7 cellular contexts compared by ENCODE assay signal in genomic region chr13:49110122-49110831, GRCh38.
DNase-seq lines count a peak whose midpoint lies in the region; ATAC-seq and TF ChIP-seq lines count a peak whose summit lies in the region.

No MANE protein-coding gene starts in this region.

- H3K4me1 ChIP-seq in Panc1 (ENCODE audit: control insufficient read depth, insufficient read depth, low read length) (peaks cover 6% of the 10 kb centered on the region; the same call in 1 of the 2 replicates), fibroblast of lung (ENCODE audit: control insufficient read depth, extremely low read depth, insufficient read depth, low read length) (no peaks in the 10 kb centered on the region)
- H3K4me1 ChIP-seq in naive thymus-derived CD4-positive, alpha-beta T cell (ENCODE audit: control insufficient read depth in 2 of 2, insufficient read depth in 2 of 2, low read length in 2 of 2), result peaks cover 11 to 25% of the 10 kb centered on the region in 2 donors

- peaks cover 3% of the 10 kb centered on the region; the same call in 1 of the 2 replicates for H3K36me3 ChIP-seq in Panc1 (ENCODE audit: control insufficient read depth, insufficient read depth, low read length)
- peaks cover 1% of the 10 kb centered on the region for H3K36me3 ChIP-seq in fibroblast of lung (ENCODE audit: control insufficient read depth, insufficient read depth, low read length)
- peaks cover 0 to 3% (median under 1%) of the 10 kb centered on the region in 3 experiments for H3K36me3 ChIP-seq in naive thymus-derived CD4-positive, alpha-beta T cell (ENCODE audit: control insufficient read depth in 2 of 3, insufficient read depth in 3 of 3, low read length in 3 of 3)

- no peaks in the 10 kb centered on the region for H3K27me3 ChIP-seq in Panc1 (ENCODE audit: control insufficient read depth, insufficient read depth, low read length)
- H3K27me3 ChIP-seq in fibroblast of lung (ENCODE audit: control insufficient read depth, insufficient read depth, low read length), result no peaks in the 10 kb centered on the region
- no peaks in the 10 kb centered on the region for H3K27me3 ChIP-seq in naive thymus-derived CD4-positive, alpha-beta T cell (ENCODE audit: control insufficient read depth in 2 of 2, insufficient read depth in 2 of 2, low read length in 2 of 2)

- in situ Hi-C loops in Panc1 (cut with HindIII; ENCODE audit: low pct_unique_long_range_greater_than_20kb, low sequenced_read_pairs), result no loop called here

- peak overlapping the region; percentile 79 to 96 for H3K4me3 Mint-ChIP-seq in activated T-cell treated with anti-CD3 and anti-CD28 coated beads, Interleukin-2, amount 50 U/mL, for 72 hours
- peak overlapping the region; percentile 79 to 94 (median 90) for H3K4me3 Mint-ChIP-seq in naive thymus-derived CD4-positive, alpha-beta T cell

- peak; percentile 72 for ATAC-seq in GM18868 (IDR thresholded peaks at IDR 0.05; ENCODE audit: unreplicated experiment)
- peak; percentile 71; the same call in 1 of the 2 replicates for ATAC-seq in Panc1
- peak; percentile 79 to 81 for ATAC-seq in activated T-cell treated with anti-CD3 and anti-CD28 coated beads, Interleukin-2, amount 50 U/mL, for 72 hours (replicated peaks in 1 of 2)
- peak; percentile 82 for ATAC-seq in naive thymus-derived CD4-positive, alpha-beta T cell

- TF ChIP-seq CTCF in Panc1 (IDR thresholded peaks at IDR 0.05), result no peak
- no peak for TF ChIP-seq CTCF in fibroblast of lung (conservative IDR thresholded peaks at IDR 0.05 in 1 of 2, IDR thresholded peaks at IDR 0.05 in 1 of 2; ENCODE audit: low read depth in 1 of 2, low read length in 2 of 2)

- H3K27ac ChIP-seq in Panc1 (ENCODE audit: low read length), result peak overlapping the region; percentile 82
- H3K27ac ChIP-seq in fibroblast of lung (ENCODE audit: insufficient read depth, low read length), result peak overlapping the region; percentile 37
- H3K27ac ChIP-seq in naive thymus-derived CD4-positive, alpha-beta T cell (ENCODE audit: low read depth, low read length), result peak overlapping the region; percentile 80

- H3K27me3 Mint-ChIP-seq in activated T-cell treated with anti-CD3 and anti-CD28 coated beads, Interleukin-2, amount 50 U/mL, for 72 hours (ENCODE audit: low read depth), result no peaks in the 10 kb centered on the region
- no peaks in the 10 kb centered on the region for H3K27me3 Mint-ChIP-seq in naive thymus-derived CD4-positive, alpha-beta T cell

- H3K79me2 ChIP-seq in fibroblast of lung (ENCODE audit: control insufficient read depth, insufficient read depth, low read length), result peaks cover 15% of the 10 kb centered on the region

- BruUV-seq in Panc1 (replicated peaks; lab: Mats Ljungman, UMichigan), result TSS peak; percentile 66

- H3K4me2 ChIP-seq in fibroblast of lung (ENCODE audit: extremely low read depth, insufficient read depth, low read length), result peak overlapping the region; percentile 78

- H4K20me1 ChIP-seq in fibroblast of lung (ENCODE audit: control insufficient read depth, extremely low read depth, insufficient read depth, low read length), result no peaks in the 10 kb centered on the region

- peak; percentile 43 for DNase-seq in HuH-7 (ENCODE audit: low spot score)
- no peak for DNase-seq in Panc1 (ENCODE audit: low read depth, low spot score)
- peak; percentile 71 to 81 for DNase-seq in activated T-cell treated with anti-CD3 and anti-CD28 coated beads, Interleukin-2, amount 50 U/mL, for 72 hours
- peak; percentile 89 to 94 for DNase-seq in fibroblast of lung (ENCODE audit: low read depth in 2 of 2)
- peak; percentile 36 to 76 (median 68) for DNase-seq in naive thymus-derived CD4-positive, alpha-beta T cell
- peak; percentile 38 to 52 for DNase-seq in stimulated activated CD8-positive, alpha-beta memory T cell treated with anti-CD3 and anti-CD28 coated beads, Interleukin-7, amount 100 ng/mL, for 48 hours (ENCODE audit: extremely low read depth in 1 of 2, low read depth in 1 of 2)

- no peaks in the 10 kb centered on the region for H3K9me3 Mint-ChIP-seq in activated T-cell treated with anti-CD3 and anti-CD28 coated beads, Interleukin-2, amount 50 U/mL, for 72 hours
- no peaks in the 10 kb centered on the region for H3K9me3 Mint-ChIP-seq in naive thymus-derived CD4-positive, alpha-beta T cell

- peak overlapping the region; percentile 97 for H3K27ac Mint-ChIP-seq in activated T-cell treated with anti-CD3 and anti-CD28 coated beads, Interleukin-2, amount 50 U/mL, for 72 hours
- H3K27ac Mint-ChIP-seq in naive thymus-derived CD4-positive, alpha-beta T cell, result peak overlapping the region; percentile 79 to 91 (median 90)

- H3K9me3 ChIP-seq in Panc1 (ENCODE audit: control insufficient read depth, insufficient read depth, low read depth, low read length), result no peaks in the 10 kb centered on the region
- no peaks in the 10 kb centered on the region for H3K9me3 ChIP-seq in fibroblast of lung (ENCODE audit: control insufficient read depth, insufficient read depth, low read depth, low read length)
- H3K9me3 ChIP-seq in naive thymus-derived CD4-positive, alpha-beta T cell (ENCODE audit: control insufficient read depth in 2 of 3, low read length in 3 of 3), result no peaks in the 10 kb centered on the region

- H3K4me3 ChIP-seq in Panc1 (ENCODE audit: low read depth in 2 of 2, low read length in 2 of 2), result peak overlapping the region; percentile 55 to 58
- peak overlapping the region; percentile 39 to 98 (median 53) for H3K4me3 ChIP-seq in fibroblast of lung (replicated peaks in 1 of 4; ENCODE audit: control extremely low read depth in 1 of 4, insufficient read depth in 1 of 4, low read depth in 3 of 4, low read length in 4 of 4)
- peak overlapping the region; percentile 75 for H3K4me3 ChIP-seq in naive thymus-derived CD4-positive, alpha-beta T cell (ENCODE audit: low read length)

- intact Hi-C loops in Panc1 (cut with micrococcal nuclease; ENCODE audit: unreplicated experiment), result no loop called here
- intact Hi-C loops in naive thymus-derived CD4-positive, alpha-beta T cell (cut with micrococcal nuclease), result loop anchor here (1.0 to 10.0 kb wide), 11 partner anchors 15 to 1105 kb away; partner anchors contain the start of genes CAB39L (in 2 of the 2), KPNA3 (in 2 of the 2), PHF11 (in 2 of the 2) and SETDB2 (in 2 of the 2)

- CTCF ChIA-PET in Panc1 (lab: Charles Lee), result interaction anchor here (0.6 kb wide), 1 partner anchor 127 kb away, joined by 3 read pairs; no protein-coding TSS in a partner anchor
- CTCF ChIA-PET in naive thymus-derived CD4-positive, alpha-beta T cell (lab: Charles Lee), result interaction anchor here (0.9 kb wide), 1 partner anchor 53 kb away, joined by 3 read pairs; no protein-coding TSS in a partner anchor

- POLR2A ChIA-PET in Panc1 (lab: Charles Lee), result interaction anchor here (0.6 kb wide), 2 partner anchors 134 to 1083 kb away, joined by 3 read pairs; no protein-coding TSS in a partner anchor
- POLR2A ChIA-PET in naive thymus-derived CD4-positive, alpha-beta T cell (lab: Charles Lee), result interaction anchor here (0.6 to 3.8 kb wide), 7 partner anchors 11 to 177 kb away, joined by 3 to 17 read pairs (median 4); partner anchors contain the start of gene FNDC3A

- peak overlapping the region; percentile 54 for H2AFZ ChIP-seq in fibroblast of lung (ENCODE audit: low read length)

- H3K9ac ChIP-seq in fibroblast of lung (ENCODE audit: insufficient read depth, low read length), result peak overlapping the region; percentile 35

- H3K36me3 Mint-ChIP-seq in activated T-cell treated with anti-CD3 and anti-CD28 coated beads, Interleukin-2, amount 50 U/mL, for 72 hours (ENCODE audit: insufficient read depth in 2 of 2), result peaks cover 1 to 2% of the 10 kb centered on the region in 2 donors
- H3K36me3 Mint-ChIP-seq in naive thymus-derived CD4-positive, alpha-beta T cell, result peaks cover 0 to 5% (median 2%) of the 10 kb centered on the region in 5 donors

- peaks cover 31% of the 10 kb centered on the region for H3K4me1 Mint-ChIP-seq in activated T-cell treated with anti-CD3 and anti-CD28 coated beads, Interleukin-2, amount 50 U/mL, for 72 hours (ENCODE audit: low read depth)
- H3K4me1 Mint-ChIP-seq in naive thymus-derived CD4-positive, alpha-beta T cell, result peaks cover 16 to 48% (median 30%) of the 10 kb centered on the region in 7 donors
